2 cellular contexts compared by ENCODE assay signal in genomic region chr7:33854951-33855350, GRCh38.
A peak's percentile ranks its signal among the peaks of the same experiment; 100 is the strongest.
TF ChIP-seq lines count a peak whose summit lies in the region.

No MANE protein-coding gene starts in this region.

TF ChIP-seq in GM12878, 131 proteins besides CTCF, POLR2A, EP300 and RAD21:
- no peak for TF ChIP-seq POLR2AphosphoS2 (IDR thresholded peaks at IDR 0.05; ENCODE audit: low read depth, low read length)
- TF ChIP-seq SPI1 (IDR thresholded peaks at IDR 0.05; ENCODE audit: borderline replicate concordance, insufficient read depth, low read depth, low read length): peak; percentile 10; the same call in 1 of the 2 replicates
- TF ChIP-seq SUPT20H (IDR thresholded peaks at IDR 0.05; ENCODE audit: borderline replicate concordance, control insufficient read depth, low read depth, low read length): no peak
- TF ChIP-seq SREBF1 (IDR thresholded peaks at IDR 0.05; ENCODE audit: low read length): no peak

TF ChIP-seq in HepG2, 621 proteins besides CTCF, POLR2A, EP300 and RAD21:
- no peak for TF ChIP-seq KLF12 (CRISPR knock-in tag; IDR thresholded peaks at IDR 0.05; ENCODE audit: borderline replicate concordance)
- TF ChIP-seq ZBTB42 (CRISPR knock-in tag; IDR thresholded peaks at IDR 0.05): no peak
- no peak for TF ChIP-seq PCBP2 (optimal IDR thresholded peaks at IDR 0.05; ENCODE audit: low read depth, low read length, poor library complexity, severe bottlenecking)
- no peak for TF ChIP-seq SOX13 (IDR thresholded peaks at IDR 0.05)
- no peak for TF ChIP-seq SOX13 (CRISPR knock-in tag; conservative IDR thresholded peaks at IDR 0.05 in 1 of 2, IDR thresholded peaks at IDR 0.05 in 1 of 2)
- TF ChIP-seq CREM (IDR thresholded peaks at IDR 0.05): no peak
- TF ChIP-seq CREM (CRISPR knock-in tag; IDR thresholded peaks at IDR 0.05): no peak
- TF ChIP-seq HOMEZ (CRISPR knock-in tag; IDR thresholded peaks at IDR 0.05; ENCODE audit: low read depth): no peak
- no peak for TF ChIP-seq GPN1 (CRISPR knock-in tag; IDR thresholded peaks at IDR 0.05; ENCODE audit: borderline replicate concordance)
- no peak for TF ChIP-seq NR3C1 (CRISPR knock-in tag; IDR thresholded peaks at IDR 0.05)
- TF ChIP-seq ZNF224 (CRISPR knock-in tag; IDR thresholded peaks at IDR 0.05): no peak
- no peak for TF ChIP-seq ZNF251 (CRISPR knock-in tag; IDR thresholded peaks at IDR 0.05)
- no peak for TF ChIP-seq RARG (CRISPR knock-in tag; IDR thresholded peaks at IDR 0.05; ENCODE audit: low read depth)
- TF ChIP-seq ZNF30 (CRISPR knock-in tag; IDR thresholded peaks at IDR 0.05): no peak
- TF ChIP-seq KDM4B (CRISPR knock-in tag; IDR thresholded peaks at IDR 0.05): no peak
